In the genomic region with DNA sequence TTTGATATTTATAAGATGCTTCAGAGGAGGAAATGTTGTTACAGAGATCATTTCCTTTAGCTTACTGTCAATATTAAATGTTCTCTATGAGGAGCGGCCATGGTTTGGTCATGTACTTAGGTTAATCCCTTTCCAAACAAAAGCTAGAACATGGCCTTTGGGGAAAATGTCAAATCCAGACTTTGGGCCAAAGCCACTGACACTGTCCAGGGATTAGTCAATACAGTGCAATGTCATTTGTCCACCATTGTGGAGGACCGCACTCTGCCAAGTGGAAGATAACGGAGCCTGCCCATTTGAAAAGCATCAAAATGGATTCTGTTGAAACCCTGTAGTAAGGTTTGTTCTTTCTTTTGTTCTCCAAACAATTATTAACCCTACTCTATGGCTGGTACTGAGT, we compare ENCODE assay signal across 1 cellular context.
TF ChIP-seq lines count a peak whose summit lies in the region.

No MANE protein-coding gene starts in this region.

TF ChIP-seq in HepG2, 621 proteins besides CTCF, POLR2A, EP300 and RAD21 (continued from another document and continues in another):
- TF ChIP-seq ZNF275 (CRISPR knock-in tag; IDR thresholded peaks at IDR 0.05; ENCODE audit: borderline replicate concordance): no peak
- TF ChIP-seq PLRG1 (conservative IDR thresholded peaks at IDR 0.05): no peak
- TF ChIP-seq ZFP82 (CRISPR knock-in tag; IDR thresholded peaks at IDR 0.05; ENCODE audit: borderline replicate concordance): no peak
- TF ChIP-seq MYPOP (CRISPR knock-in tag; IDR thresholded peaks at IDR 0.05): no peak
- no peak for TF ChIP-seq HDAC6 (IDR thresholded peaks at IDR 0.05; ENCODE audit: low read depth, low read length)
- TF ChIP-seq ZSCAN22 (CRISPR knock-in tag; IDR thresholded peaks at IDR 0.05): no peak
- no peak for TF ChIP-seq ZNF687 (CRISPR knock-in tag; IDR thresholded peaks at IDR 0.05)
- no peak for TF ChIP-seq AFF4 (CRISPR knock-in tag; IDR thresholded peaks at IDR 0.05)
- TF ChIP-seq ZNF251 (CRISPR knock-in tag; IDR thresholded peaks at IDR 0.05): no peak
- TF ChIP-seq ZHX1 (CRISPR knock-in tag; IDR thresholded peaks at IDR 0.05; ENCODE audit: low read depth): peak; percentile 54; the same call in 1 of the 2 replicates
- 0 out of 2 replicates have a peak, but pooled peaks have one; percentile 24 for TF ChIP-seq SKIL (CRISPR knock-in tag; IDR thresholded peaks at IDR 0.05; ENCODE audit: borderline replicate concordance)
- TF ChIP-seq AHR (CRISPR knock-in tag; IDR thresholded peaks at IDR 0.05): no peak
- TF ChIP-seq ZNF788 (CRISPR knock-in tag; IDR thresholded peaks at IDR 0.05; ENCODE audit: borderline replicate concordance): no peak
- TF ChIP-seq CAMTA2 (CRISPR knock-in tag; IDR thresholded peaks at IDR 0.05; ENCODE audit: borderline replicate concordance): no peak
- TF ChIP-seq FOXA1 (IDR thresholded peaks at IDR 0.05): no peak
- TF ChIP-seq FOXA1 (CRISPR knock-in tag; IDR thresholded peaks at IDR 0.05): peak; percentile 41
- TF ChIP-seq ZNF878 (CRISPR knock-in tag; IDR thresholded peaks at IDR 0.05): no peak
- TF ChIP-seq KDM5A (IDR thresholded peaks at IDR 0.05; ENCODE audit: borderline replicate concordance, low read length): no peak
- TF ChIP-seq ESRRA (CRISPR knock-in tag; IDR thresholded peaks at IDR 0.05; ENCODE audit: low read depth): no peak
- no peak for TF ChIP-seq ZNF713 (CRISPR knock-in tag; IDR thresholded peaks at IDR 0.05)
- no peak for TF ChIP-seq ZNF337 (CRISPR knock-in tag; IDR thresholded peaks at IDR 0.05; ENCODE audit: borderline replicate concordance, low read depth)
- TF ChIP-seq ZNF138 (CRISPR knock-in tag; IDR thresholded peaks at IDR 0.05; ENCODE audit: low read depth): no peak
- no peak for TF ChIP-seq SMARCE1 (IDR thresholded peaks at IDR 0.05; ENCODE audit: borderline replicate concordance)
- peak; percentile 76; the same call in 1 of the 2 replicates for TF ChIP-seq EHMT2 (IDR thresholded peaks at IDR 0.05; ENCODE audit: borderline replicate concordance, low read depth, low read length)
- no peak for TF ChIP-seq FLYWCH1 (CRISPR knock-in tag; IDR thresholded peaks at IDR 0.05)
- TF ChIP-seq ZNF780A (CRISPR knock-in tag; IDR thresholded peaks at IDR 0.05): no peak
- TF ChIP-seq SALL2 (CRISPR knock-in tag; IDR thresholded peaks at IDR 0.05): no peak
- TF ChIP-seq ZNF674 (CRISPR knock-in tag; IDR thresholded peaks at IDR 0.05; ENCODE audit: low read depth): no peak
- TF ChIP-seq, protein P1, sequence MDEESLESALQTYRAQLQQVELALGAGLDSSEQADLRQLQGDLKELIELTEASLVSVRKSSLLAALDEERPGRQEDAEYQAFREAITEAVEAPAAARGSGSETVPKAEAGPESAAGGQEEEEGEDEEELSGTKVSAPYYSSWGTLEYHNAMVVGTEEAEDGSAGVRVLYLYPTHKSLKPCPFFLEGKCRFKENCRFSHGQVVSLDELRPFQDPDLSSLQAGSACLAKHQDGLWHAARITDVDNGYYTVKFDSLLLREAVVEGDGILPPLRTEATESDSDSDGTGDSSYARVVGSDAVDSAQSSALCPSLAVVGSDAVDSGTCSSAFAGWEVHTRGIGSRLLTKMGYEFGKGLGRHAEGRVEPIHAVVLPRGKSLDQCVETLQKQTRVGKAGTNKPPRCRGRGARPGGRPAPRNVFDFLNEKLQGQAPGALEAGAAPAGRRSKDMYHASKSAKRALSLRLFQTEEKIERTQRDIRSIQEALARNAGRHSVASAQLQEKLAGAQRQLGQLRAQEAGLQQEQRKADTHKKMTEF (CRISPR knock-in tag; IDR thresholded peaks at IDR 0.05): no peak
- no peak for TF ChIP-seq POLR2G (IDR thresholded peaks at IDR 0.05; ENCODE audit: low read depth, low read length)
- TF ChIP-seq ZMYM4 (CRISPR knock-in tag; IDR thresholded peaks at IDR 0.05): peak; percentile 77
- peak; percentile 36; the same call in 1 of the 2 replicates for TF ChIP-seq ZBTB26 (CRISPR knock-in tag; IDR thresholded peaks at IDR 0.05; ENCODE audit: borderline replicate concordance)
- no peak for TF ChIP-seq ZNF879 (CRISPR knock-in tag; IDR thresholded peaks at IDR 0.05)
- no peak for TF ChIP-seq SMAD9 (CRISPR knock-in tag; IDR thresholded peaks at IDR 0.05)
- no peak for TF ChIP-seq ZNF563 (CRISPR knock-in tag; IDR thresholded peaks at IDR 0.05)
- TF ChIP-seq GMEB1 (CRISPR knock-in tag; IDR thresholded peaks at IDR 0.05; ENCODE audit: borderline replicate concordance): no peak
- TF ChIP-seq ZNF34 (CRISPR knock-in tag; IDR thresholded peaks at IDR 0.05; ENCODE audit: borderline replicate concordance): no peak
- no peak; the same call in 1 of the 2 replicates for TF ChIP-seq RXRA (CRISPR knock-in tag; IDR thresholded peaks at IDR 0.05)
- no peak for TF ChIP-seq SRSF9 (IDR thresholded peaks at IDR 0.05; ENCODE audit: borderline replicate concordance, insufficient read depth, low read depth, low read length, poor library complexity, severe bottlenecking)
